In the genomic region with DNA sequence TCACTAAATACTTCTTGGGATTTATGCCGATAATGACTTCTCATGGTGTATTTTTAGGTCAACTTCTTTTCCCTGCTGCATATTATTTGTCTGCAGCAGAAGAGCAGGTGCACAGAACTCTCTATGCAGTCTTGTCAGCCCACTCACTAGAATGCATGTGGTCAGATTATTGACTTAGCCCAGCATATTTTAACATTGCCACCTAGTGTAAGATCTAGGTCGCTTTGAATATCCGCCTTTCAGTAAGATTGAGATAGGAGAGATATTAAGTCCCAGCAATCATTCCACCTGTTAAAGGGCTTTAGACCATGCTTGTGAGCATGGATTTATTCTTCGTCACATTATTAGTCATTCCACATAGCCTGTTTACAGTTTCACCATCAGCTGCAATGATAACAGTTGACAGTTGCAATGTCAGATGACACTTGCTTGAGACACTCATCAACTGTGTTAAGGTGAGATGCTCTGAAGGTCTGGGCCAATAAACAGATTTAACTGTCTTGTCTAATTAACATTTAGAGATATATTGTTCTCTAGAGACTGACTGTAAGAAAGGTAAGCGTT, we compare ENCODE assay signal across 9 cellular contexts.
A peak's percentile ranks its signal among the peaks of the same experiment; 100 is the strongest.
DNase-seq lines count a peak whose midpoint lies in the region; ATAC-seq, FAIRE-seq and TF ChIP-seq lines count a peak whose summit lies in the region.
"Had no signal": no experiment of that assay in that cellular context is flagged by ENCODE, and none has a peak within 500 bp of the region (broad histone marks: within the 10 kb centered on the region; RNA-seq: fewer than 3 reads in every experiment).

No MANE protein-coding gene starts in this region.

- DNase-seq in A549 (ENCODE audit: low read depth in 1 of 2, low spot score in 1 of 2) (peak in 1 of 2 experiments; percentile 18), HEK293T (ENCODE audit: extremely low spot score) (peak; percentile 4), RPMI8226 (peak; percentile 15), heart right ventricle (no peak), MG63 (no peak), epidermal melanocyte (ENCODE audit: insufficient read length, low spot score) (no peak), DMS79 (lab: John Stamatoyannopoulos, UW) (no peak)
- DNase-seq: CD4-positive, CD25-positive, alpha-beta regulatory T cell had no signal

- TF ChIP-seq CTCF in A549 (IDR thresholded peaks at IDR 0.05) (peak; percentile 30; the same call in 2 of the 3 replicates), heart right ventricle (IDR thresholded peaks at IDR 0.05) (peak in 7 of 9 donors; percentile 26 to 55 (median 38))

- TF ChIP-seq POLR2A in A549 (IDR thresholded peaks at IDR 0.05; ENCODE audit: low read length), result no peak

- no peak overlapping the region for H3K4me3 ChIP-seq in A549
- H3K4me3 ChIP-seq in heart right ventricle, result no peak overlapping the region
- H3K4me3 ChIP-seq in MG63, result no peak overlapping the region

- H3K27ac ChIP-seq in A549 (no peak overlapping the region), heart right ventricle (no peak overlapping the region)

- TF ChIP-seq EP300 in A549 (IDR thresholded peaks at IDR 0.05), result no peak

- intact Hi-C loops in heart right ventricle (cut with DNase I), result loop anchor here in 6 of 10 donors (5.0 to 10.0 kb wide), 3 partner anchors 492 to 542 kb away; a partner anchor contains a TSS

- CTCF ChIA-PET in A549 (lab: Yijun Ruan, JAX), result interaction anchor here (0.6 to 3.1 kb wide), 2 partner anchors 296 to 493 kb away, joined by 3 to 17 read pairs; a partner anchor contains a TSS
- CTCF ChIA-PET in HEK293T (lab: Yijun Ruan, JAX), result no interaction called here

- POLR2A ChIA-PET in A549 (lab: Yijun Ruan, JAX) (no interaction called here), HEK293T (lab: Yijun Ruan, JAX) (interaction anchor here (1.0 kb wide), 1 partner anchor 492 kb away, joined by 4 read pairs; a partner anchor contains a TSS)

- H3K4me1 ChIP-seq in A549 (peaks cover 24% of the 10 kb centered on the region), heart right ventricle (peaks cover 0 to 8% (median 0%) of the 10 kb centered on the region in 9 donors)

- H3K27me3 ChIP-seq in heart right ventricle (no peaks in the 10 kb centered on the region), MG63 (no peaks in the 10 kb centered on the region)

- ATAC-seq in A549 (peak; percentile 47 to 58; a peak in 3 of 6 replicates), heart right ventricle (peak in 7 of 8 donors; percentile 34 to 64 (median 52))
- no peak for ATAC-seq in activated CD4-positive, CD25-positive, alpha-beta regulatory T cell treated with anti-CD3 and anti-CD28 coated beads, Interleukin-2, amount 50 U/mL, for 24 hours

- WGBS in A549 (ENCODE audit: missing lambda C conversion rate), result 58% methylated on average over 5 of the region's 5 CpGs
- WGBS in heart right ventricle, 2 donors, result 62 to 68% methylated on average over 5 of the region's 5 CpGs

- H3K9me3 ChIP-seq in A549, result no peaks in the 10 kb centered on the region
- no peaks in the 10 kb centered on the region for H3K9me3 ChIP-seq in heart right ventricle
- H3K9me3 ChIP-seq in MG63, result no peaks in the 10 kb centered on the region

- FAIRE-seq in A549 (lab: Jason Lieb, UNC), result no peak

- H3K4me2 ChIP-seq in A549, result no peak overlapping the region

- H3K36me3 ChIP-seq in heart right ventricle (no peaks in the 10 kb centered on the region), MG63 (no peaks in the 10 kb centered on the region)

- peak; percentile 51 to 54; a peak in 4 of 5 replicates for TF ChIP-seq RAD21 in A549 (conservative IDR thresholded peaks at IDR 0.05 in 1 of 2, IDR thresholded peaks at IDR 0.05 in 1 of 2)

TF ChIP-seq in A549, 52 proteins besides CTCF, POLR2A, EP300 and RAD21:
- TF ChIP-seq POLR2AphosphoS2 (conservative IDR thresholded peaks at IDR 0.05; ENCODE audit: low read length), result no peak
- TF ChIP-seq RFX5 (IDR thresholded peaks at IDR 0.05), result no peak
- TF ChIP-seq SMC3 (IDR thresholded peaks at IDR 0.05), result peak; percentile 47
- TF ChIP-seq NR3C1 (IDR thresholded peaks at IDR 0.05), result no peak
- TF ChIP-seq, protein P1, sequence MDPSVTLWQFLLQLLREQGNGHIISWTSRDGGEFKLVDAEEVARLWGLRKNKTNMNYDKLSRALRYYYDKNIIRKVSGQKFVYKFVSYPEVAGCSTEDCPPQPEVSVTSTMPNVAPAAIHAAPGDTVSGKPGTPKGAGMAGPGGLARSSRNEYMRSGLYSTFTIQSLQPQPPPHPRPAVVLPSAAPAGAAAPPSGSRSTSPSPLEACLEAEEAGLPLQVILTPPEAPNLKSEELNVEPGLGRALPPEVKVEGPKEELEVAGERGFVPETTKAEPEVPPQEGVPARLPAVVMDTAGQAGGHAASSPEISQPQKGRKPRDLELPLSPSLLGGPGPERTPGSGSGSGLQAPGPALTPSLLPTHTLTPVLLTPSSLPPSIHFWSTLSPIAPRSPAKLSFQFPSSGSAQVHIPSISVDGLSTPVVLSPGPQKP (IDR thresholded peaks at IDR 0.05; ENCODE audit: low read depth, low read length), result no peak
- TF ChIP-seq TP53 (CRISPR knock-in tag; IDR thresholded peaks at IDR 0.05), result no peak
- no peak for TF ChIP-seq BHLHE40 (IDR thresholded peaks at IDR 0.05; ENCODE audit: low read depth, low read length)

TF ChIP-seq in HEK293T, 16 proteins besides CTCF, POLR2A, EP300 and RAD21:
- TF ChIP-seq ARNT (IDR thresholded peaks at IDR 0.05) (no peak), BHLHE40 (IDR thresholded peaks at IDR 0.05; ENCODE audit: borderline replicate concordance) (no peak), LEF1 (IDR thresholded peaks at IDR 0.05; ENCODE audit: borderline replicate concordance) (no peak), NFRKB (IDR thresholded peaks at IDR 0.05) (no peak), L3MBTL2 (conservative IDR thresholded peaks at IDR 0.05) (no peak), FOXM1 (IDR thresholded peaks at IDR 0.05; ENCODE audit: borderline replicate concordance) (no peak), HDGF (IDR thresholded peaks at IDR 0.05; ENCODE audit: borderline replicate concordance) (no peak), TARDBP (IDR thresholded peaks at IDR 0.05) (no peak), SP1 (IDR thresholded peaks at IDR 0.05) (no peak), ZNF384 (IDR thresholded peaks at IDR 0.05) (no peak), CTBP1 (IDR thresholded peaks at IDR 0.05; ENCODE audit: borderline replicate concordance) (no peak), FOXA1 (IDR thresholded peaks at IDR 0.05) (no peak), SUZ12 (IDR thresholded peaks at IDR 0.05) (no peak)
- TF ChIP-seq, protein P2, sequence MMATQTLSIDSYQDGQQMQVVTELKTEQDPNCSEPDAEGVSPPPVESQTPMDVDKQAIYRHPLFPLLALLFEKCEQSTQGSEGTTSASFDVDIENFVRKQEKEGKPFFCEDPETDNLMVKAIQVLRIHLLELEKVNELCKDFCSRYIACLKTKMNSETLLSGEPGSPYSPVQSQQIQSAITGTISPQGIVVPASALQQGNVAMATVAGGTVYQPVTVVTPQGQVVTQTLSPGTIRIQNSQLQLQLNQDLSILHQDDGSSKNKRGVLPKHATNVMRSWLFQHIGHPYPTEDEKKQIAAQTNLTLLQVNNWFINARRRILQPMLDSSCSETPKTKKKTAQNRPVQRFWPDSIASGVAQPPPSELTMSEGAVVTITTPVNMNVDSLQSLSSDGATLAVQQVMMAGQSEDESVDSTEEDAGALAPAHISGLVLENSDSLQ (IDR thresholded peaks at IDR 0.05), result no peak

Comparison
In these comparisons a context has a peak if more than half of its experiments do, and no peak if none do; other contexts are left out.
1. ATAC-seq: peak in A549 (2 of 2) and heart right ventricle (7 of 8); none in activated CD4-positive, CD25-positive, alpha-beta regulatory T cell treated with anti-CD3 and anti-CD28 coated beads, Interleukin-2, amount 50 U/mL, for 24 hours (0 of 2).
2. DNase-seq: peak in HEK293T (single experiment) and RPMI8226 (single experiment); none in heart right ventricle (0 of 2), MG63 (single experiment), epidermal melanocyte (single experiment) and DMS79 (single experiment).